Comparison of ENCODE assay signal across 1 cellular context in genomic region chr11:66279092-66279797, GRCh38.
TF ChIP-seq lines count a peak whose summit lies in the region.

No MANE protein-coding gene starts in this region.

TF ChIP-seq in GM12878, 131 proteins besides CTCF, POLR2A, EP300 and RAD21:
- TF ChIP-seq ZNF217 (IDR thresholded peaks at IDR 0.05): no peak
- TF ChIP-seq SPI1 (IDR thresholded peaks at IDR 0.05; ENCODE audit: borderline replicate concordance, insufficient read depth, low read depth, low read length): no peak
